ENCODE assay signal across 1 cellular context in the genomic region with DNA sequence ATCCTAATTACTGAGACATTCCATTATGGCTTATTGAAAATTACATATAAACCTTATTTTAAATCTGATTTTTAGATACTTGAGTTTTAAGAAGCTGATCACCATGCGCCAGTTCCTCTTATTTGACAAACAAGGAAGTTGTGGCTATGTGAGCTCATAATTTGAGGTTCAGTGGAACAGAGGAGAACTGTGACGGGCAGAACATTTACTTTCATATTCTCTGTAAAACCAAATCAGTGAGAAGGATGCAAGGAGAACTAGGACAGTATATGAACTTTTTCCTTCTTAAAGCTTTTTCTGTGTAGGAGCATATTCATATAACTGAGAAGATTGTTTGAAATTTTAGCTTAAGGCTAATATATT.
TF ChIP-seq lines count a peak whose summit lies in the region.

No MANE protein-coding gene starts in this region.

TF ChIP-seq in SK-N-SH, 30 proteins besides CTCF, POLR2A, EP300 and RAD21 (continued from another document):
- TF ChIP-seq, protein P1, sequence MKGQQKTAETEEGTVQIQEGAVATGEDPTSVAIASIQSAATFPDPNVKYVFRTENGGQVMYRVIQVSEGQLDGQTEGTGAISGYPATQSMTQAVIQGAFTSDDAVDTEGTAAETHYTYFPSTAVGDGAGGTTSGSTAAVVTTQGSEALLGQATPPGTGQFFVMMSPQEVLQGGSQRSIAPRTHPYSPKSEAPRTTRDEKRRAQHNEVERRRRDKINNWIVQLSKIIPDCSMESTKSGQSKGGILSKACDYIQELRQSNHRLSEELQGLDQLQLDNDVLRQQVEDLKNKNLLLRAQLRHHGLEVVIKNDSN (IDR thresholded peaks at IDR 0.05; ENCODE audit: borderline replicate concordance, low read depth) = no peak
- no peak for TF ChIP-seq GABPA (IDR thresholded peaks at IDR 0.05; ENCODE audit: low read depth)
